9 cellular contexts compared by ENCODE assay signal in genomic region chr3:179811321-179812095, GRCh38.
DNase-seq lines count a peak whose midpoint lies in the region; ATAC-seq and TF ChIP-seq lines count a peak whose summit lies in the region.
"Had no signal": no experiment of that assay in that cellular context is flagged by ENCODE, and none has a peak within 500 bp of the region (broad histone marks: within the 10 kb centered on the region; RNA-seq: fewer than 3 reads in every experiment).

No MANE protein-coding gene starts in this region.

- peak; percentile 3 for DNase-seq in NCI-H1417 treated with DMSO at 0.1 percent for 48 hours (lab: John Stamatoyannopoulos, UW)
- peak; percentile 90 for DNase-seq in fibroblast of peridontal ligament (ENCODE audit: extremely low read depth)
- peak; percentile 39 for DNase-seq in neural crest cell (ENCODE audit: low read depth, low spot score)
- no peak for DNase-seq in activated CD4-positive, CD25-positive, alpha-beta regulatory T cell (lab: John Stamatoyannopoulos, UW)
- DNase-seq: activated B cell treated with CpG ODN at 0.5 μM for 24 hours had no signal

- no peak overlapping the region for H3K4me3 ChIP-seq in SU-DHL-6 (ENCODE audit: insufficient read depth, low read length, poor library complexity, severe bottlenecking)

- H3K36me3 Mint-ChIP-seq in neural crest cell (ENCODE audit: low read depth): no peaks in the 10 kb centered on the region

- H3K36me3 ChIP-seq in SU-DHL-6 (ENCODE audit: low read length): no peaks in the 10 kb centered on the region

- peak; percentile 90 for ATAC-seq in GM18858 (IDR thresholded peaks at IDR 0.05; ENCODE audit: unreplicated experiment)
- ATAC-seq in HG02885 (IDR thresholded peaks at IDR 0.05; ENCODE audit: poor library complexity, unreplicated experiment): peak; percentile 95

- no peaks in the 10 kb centered on the region for H3K9me2 ChIP-seq in SU-DHL-6 (replicated peaks; ENCODE audit: insufficient read depth, low read length)

- peak overlapping the region; percentile 98 for H2AFZ ChIP-seq in SU-DHL-6 (ENCODE audit: low read depth, low read length, severe bottlenecking)

- H3K79me2 ChIP-seq in SU-DHL-6 (ENCODE audit: insufficient read depth, low read length): no peaks in the 10 kb centered on the region

- H3K9ac ChIP-seq in SU-DHL-6 (ENCODE audit: low read length): no peak overlapping the region

- no peaks in the 10 kb centered on the region for H3F3A ChIP-seq in SU-DHL-6 (ENCODE audit: insufficient read depth)

- H3K4me3 Mint-ChIP-seq in neural crest cell: no peak overlapping the region
- H3K4me3 Mint-ChIP-seq: activated B cell treated with CpG ODN at 0.5 μM for 24 hours had no signal

- no peaks in the 10 kb centered on the region for H3K27me3 Mint-ChIP-seq in neural crest cell (ENCODE audit: low read depth)

- H3K9me3 Mint-ChIP-seq in neural crest cell: no peaks in the 10 kb centered on the region
- H3K9me3 Mint-ChIP-seq: activated B cell treated with CpG ODN at 0.5 μM for 24 hours had no signal

- no peak overlapping the region for H3K27ac Mint-ChIP-seq in neural crest cell (ENCODE audit: unreplicated experiment)
- H3K27ac Mint-ChIP-seq: activated B cell treated with CpG ODN at 0.5 μM for 24 hours had no signal

- peaks cover 7% of the 10 kb centered on the region for H3K4me1 Mint-ChIP-seq in neural crest cell

- TF ChIP-seq CTCF in C4-2B (conservative IDR thresholded peaks at IDR 0.05) (peak; percentile 95), SU-DHL-6 (IDR thresholded peaks at IDR 0.05; ENCODE audit: insufficient read depth, low read length, poor library complexity, severe bottlenecking) (peak; percentile 48), neural crest cell (conservative IDR thresholded peaks at IDR 0.05) (peak; percentile 83)

- no peaks in the 10 kb centered on the region for H3K27me3 ChIP-seq in SU-DHL-6 (ENCODE audit: low read length)

- H3K4me2 ChIP-seq in SU-DHL-6 (ENCODE audit: low read depth, low read length, poor library complexity, severe bottlenecking): peak overlapping the region; percentile 11

- no peak overlapping the region for H3K27ac ChIP-seq in C4-2B
- H3K27ac ChIP-seq in SU-DHL-6 (ENCODE audit: low read depth, low read length): no peak overlapping the region

- H3K9me3 ChIP-seq in SU-DHL-6 (ENCODE audit: insufficient read depth, low read length): no peaks in the 10 kb centered on the region

- H4K20me1 ChIP-seq in SU-DHL-6 (ENCODE audit: low read depth, low read length): no peaks in the 10 kb centered on the region

Comparison
In these comparisons a context has a peak if more than half of its experiments do, and no peak if none do; other contexts are left out.
1. DNase-seq: peak in NCI-H1417 treated with DMSO at 0.1 percent for 48 hours (single experiment), fibroblast of peridontal ligament (single experiment) and neural crest cell (single experiment); none in activated CD4-positive, CD25-positive, alpha-beta regulatory T cell (0 of 4).
2. Peak in every context shown above with its lines, with median percentiles within 50 percentile points of each other: CTCF ChIP-seq.